Comparison of ENCODE assay signal across 28 cellular contexts in genomic region chr22:26033586-26033985, GRCh38.
"Had no signal": no experiment of that assay in that cellular context is flagged by ENCODE, and none has a peak within 500 bp of the region (broad histone marks: within the 10 kb centered on the region; RNA-seq: fewer than 3 reads in every experiment).

No MANE protein-coding gene starts in this region.

- H3K27ac ChIP-seq: neural progenitor cell, ovary, parathyroid adenoma, psoas muscle, right lobe of liver, sigmoid colon, stomach, thoracic aorta, thyroid gland, tibial nerve, upper lobe of left lung, uterus had no signal

- H3K36me3 ChIP-seq: neural progenitor cell, ovary, right lobe of liver, sigmoid colon, stomach, thyroid gland, tibial nerve, upper lobe of left lung, uterus had no signal

- H3K4me3 ChIP-seq: neural progenitor cell, ovary, psoas muscle, right lobe of liver, sigmoid colon, stomach, thoracic aorta, thyroid gland, tibial nerve, upper lobe of left lung, uterus had no signal

- H3K9me3 ChIP-seq: ovary, psoas muscle, right lobe of liver, sigmoid colon, thoracic aorta, thyroid gland, uterus had no signal

- H3K36me3 Mint-ChIP-seq: natural killer cell; neural progenitor cell; stimulated activated effector memory CD8-positive, alpha-beta T cell treated with anti-CD3 and anti-CD28 coated beads, Interleukin-12 subunit alpha, Interleukin-12 subunit beta, amount 100 ng/mL, for 72 hours had no signal

- H3K4me1 Mint-ChIP-seq: natural killer cell; nephron; stimulated activated effector memory CD8-positive, alpha-beta T cell treated with anti-CD3 and anti-CD28 coated beads, Interleukin-12 subunit alpha, Interleukin-12 subunit beta, amount 100 ng/mL, for 72 hours; stimulated activated naive B cell treated with anti-CD40 and anti-IgM and Interleukin-4, amounts not matched to agents 10 μg/mL and 1 μg/mL and 100 μg/mL, for 72 hours had no signal

- H3K4me1 ChIP-seq: neural progenitor cell, parathyroid adenoma, psoas muscle, right lobe of liver, sigmoid colon, stomach, thyroid gland, tibial nerve, upper lobe of left lung, uterus had no signal

- H3K27me3 ChIP-seq: neural progenitor cell, ovary, right lobe of liver, sigmoid colon, thyroid gland, tibial nerve, upper lobe of left lung, uterus had no signal

- H3K4me3 Mint-ChIP-seq: natural killer cell; nephron; neural progenitor cell; stimulated activated effector memory CD8-positive, alpha-beta T cell treated with anti-CD3 and anti-CD28 coated beads, Interleukin-12 subunit alpha, Interleukin-12 subunit beta, amount 100 ng/mL, for 72 hours; stimulated activated naive B cell treated with anti-CD40 and anti-IgM and Interleukin-4, amounts not matched to agents 10 μg/mL and 1 μg/mL and 100 μg/mL, for 72 hours; stimulated activated naive CD8-positive, alpha-beta T cell treated with anti-CD3 and anti-CD28 coated beads, Interleukin-15, Interleukin-2, amounts not matched to agents 100 ng/mL and 50 ng/mL, for 24 hours had no signal

- H3K27me3 Mint-ChIP-seq: progenitor cell of endocrine pancreas; stimulated activated naive CD8-positive, alpha-beta T cell treated with anti-CD3 and anti-CD28 coated beads, Interleukin-15, Interleukin-2, amounts not matched to agents 100 ng/mL and 50 ng/mL, for 24 hours had no signal

- H3K27ac Mint-ChIP-seq: natural killer cell; nephron; neural progenitor cell; progenitor cell of endocrine pancreas; stimulated activated effector memory CD8-positive, alpha-beta T cell treated with anti-CD3 and anti-CD28 coated beads, Interleukin-12 subunit alpha, Interleukin-12 subunit beta, amount 100 ng/mL, for 72 hours; stimulated activated naive B cell treated with anti-CD40 and anti-IgM and Interleukin-4, amounts not matched to agents 10 μg/mL and 1 μg/mL and 100 μg/mL, for 72 hours; stimulated activated naive CD8-positive, alpha-beta T cell treated with anti-CD3 and anti-CD28 coated beads, Interleukin-15, Interleukin-2, amounts not matched to agents 100 ng/mL and 50 ng/mL, for 24 hours had no signal

- ATAC-seq: natural killer cell; psoas muscle; right cardiac atrium; right lobe of liver; stimulated activated effector memory CD8-positive, alpha-beta T cell treated with anti-CD3 and anti-CD28 coated beads, Interleukin-12 subunit alpha, Interleukin-12 subunit beta, amount 100 ng/mL, for 72 hours; stimulated activated naive B cell treated with anti-CD40 and anti-IgM and Interleukin-4, amounts not matched to agents 10 μg/mL and 1 μg/mL and 100 μg/mL, for 72 hours had no signal

- H3K9me3 Mint-ChIP-seq: stimulated activated naive CD8-positive, alpha-beta T cell treated with anti-CD3 and anti-CD28 coated beads, Interleukin-15, Interleukin-2, amounts not matched to agents 100 ng/mL and 50 ng/mL, for 24 hours had no signal

- DNase-seq: natural killer cell; occipital lobe; ovary; posterior cingulate gyrus; psoas muscle; right cardiac atrium; right lobe of liver; sigmoid colon; small intestine; stimulated activated CD4-positive, alpha-beta T cell treated with anti-CD3 and anti-CD28 coated beads, Interleukin-15, amount 100 ng/mL, for 24 hours; stimulated activated CD4-positive, alpha-beta T cell treated with anti-CD3 and anti-CD28 coated beads, Interleukin-2, amount 100 ng/mL, for 24 hours; stimulated activated CD4-positive, alpha-beta T cell treated with anti-CD3 and anti-CD28 coated beads, Interleukin-2, amount 100 ng/mL, for 48 hours; stimulated activated CD4-positive, alpha-beta T cell treated with anti-CD3 and anti-CD28 coated beads, Interleukin-4, amount 100 ng/mL, for 24 hours; stimulated activated naive B cell treated with anti-CD40 and anti-IgM and Interleukin-4, amounts not matched to agents 10 μg/mL and 1 μg/mL and 100 μg/mL, for 72 hours; stimulated activated naive CD4-positive, alpha-beta T cell treated with Interleukin-2 at 50 U/mL for 16 hours; stomach; trophoblast cell; upper lobe of left lung; uterus had no signal
